1 cellular context compared by ENCODE assay signal in genomic region chr2:95012881-95013550, GRCh38.
TF ChIP-seq lines count a peak whose summit lies in the region.

No MANE protein-coding gene starts in this region.

TF ChIP-seq in GM12878, 131 proteins besides CTCF, POLR2A, EP300 and RAD21 (continued from another document):
- TF ChIP-seq ATF3 (IDR thresholded peaks at IDR 0.05; ENCODE audit: borderline replicate concordance, extremely low read depth, low read depth, low read length): no peak
- peak; percentile 45; the same call in 1 of the 2 replicates for TF ChIP-seq CBFB (IDR thresholded peaks at IDR 0.05; ENCODE audit: low read depth)
- peak; percentile 48; the same call in 1 of the 2 replicates for TF ChIP-seq MTA2 (IDR thresholded peaks at IDR 0.05; ENCODE audit: low read depth)
- no peak for TF ChIP-seq PAX5 (IDR thresholded peaks at IDR 0.05; ENCODE audit: borderline replicate concordance, low read depth, low read length)
- TF ChIP-seq SMARCA5 (IDR thresholded peaks at IDR 0.05): no peak
- TF ChIP-seq RELB (IDR thresholded peaks at IDR 0.05; ENCODE audit: low read depth): 0 out of 2 replicates have a peak, but pooled peaks have one; percentile 47
- peak; percentile 29; the same call in 1 of the 2 replicates for TF ChIP-seq FOXM1 (IDR thresholded peaks at IDR 0.05; ENCODE audit: low read depth, low read length)
- TF ChIP-seq SPI1 (IDR thresholded peaks at IDR 0.05; ENCODE audit: borderline replicate concordance, insufficient read depth, low read depth, low read length): peak; percentile 45
- TF ChIP-seq IRF4 (IDR thresholded peaks at IDR 0.05; ENCODE audit: low read depth, low read length): 0 out of 2 replicates have a peak, but pooled peaks have one; percentile 26
- peak; percentile 30; the same call in 1 of the 2 replicates for TF ChIP-seq ATF7 (IDR thresholded peaks at IDR 0.05; ENCODE audit: low read depth)
- peak; percentile 77 for TF ChIP-seq IKZF1 (conservative IDR thresholded peaks at IDR 0.05)
- TF ChIP-seq SP1 (IDR thresholded peaks at IDR 0.05; ENCODE audit: low read depth, low read length): no peak
- TF ChIP-seq MEF2A (IDR thresholded peaks at IDR 0.05; ENCODE audit: insufficient read depth, low read depth, low read length): no peak
